13 cellular contexts compared by ENCODE assay signal in genomic region chr10:6346621-6347020, GRCh38.
DNase-seq lines count a peak whose midpoint lies in the region; ATAC-seq and TF ChIP-seq lines count a peak whose summit lies in the region.
"Had no signal": no experiment of that assay in that cellular context is flagged by ENCODE, and none has a peak within 500 bp of the region (broad histone marks: within the 10 kb centered on the region; RNA-seq: fewer than 3 reads in every experiment).

No MANE protein-coding gene starts in this region.

- H2AFZ ChIP-seq in KMS-11 (ENCODE audit: low read depth): peak overlapping the region; percentile 70; the same call in 1 of the 2 replicates

- no peak for DNase-seq in activated CD8-positive, alpha-beta memory T cell treated with anti-CD3 and anti-CD28 coated beads, Interleukin-2, amount 10 ng/mL, durations not matched to agents 7 days and 5 days
- DNase-seq in activated CD8-positive, alpha-beta memory T cell treated with anti-CD3 and anti-CD28 coated beads for 24 hours: no peak
- no peak for DNase-seq in activated T-helper 2 cell treated with anti-CD3 and anti-CD28 coated beads, Interferon-gamma antibody, Interleukin-2, Interleukin-4, amounts not matched to agents 10 μg/mL and 5 μg/mL and 100 μg/mL, durations not matched to agents 14 hours and 24 hours and 36 hours (ENCODE audit: low spot score)
- no peak for DNase-seq in natural killer cell treated with Interleukin-12 subunit alpha and Interleukin-12 subunit beta and Interleukin-15 and Interleukin-18, amount 100 ng/mL, for 72 hours (ENCODE audit: low spot score)
- DNase-seq in DMS114 treated with DMSO at 0.1 percent for 48 hours (lab: John Stamatoyannopoulos, UW; ENCODE audit: unreplicated experiment) (no peak), OCI-M2 (lab: John Stamatoyannopoulos, UW; ENCODE audit: unreplicated experiment) (no peak), NCI-H526 (lab: John Stamatoyannopoulos, UW) (no peak)
- DNase-seq: activated effector memory CD4-positive, alpha-beta T cell treated with Interleukin-2 at 50 U/mL for 16 hours; NCI-H2081 treated with DMSO at 0.1 percent for 48 hours; NCI-H748 treated with DMSO at 0.1 percent for 48 hours had no signal

- no peak overlapping the region for H3K9ac ChIP-seq in KMS-11

- peaks cover 14% of the 10 kb centered on the region for H3K36me3 Mint-ChIP-seq in activated CD8-positive, alpha-beta memory T cell treated with anti-CD3 and anti-CD28 coated beads, Interleukin-2, amount 10 ng/mL, durations not matched to agents 7 days and 5 days
- H3K36me3 Mint-ChIP-seq in activated T-helper 2 cell treated with anti-CD3 and anti-CD28 coated beads, Interferon-gamma antibody, Interleukin-2, Interleukin-4, amounts not matched to agents 10 μg/mL and 5 μg/mL and 100 μg/mL, durations not matched to agents 14 hours and 24 hours and 36 hours (ENCODE audit: low read depth): peaks cover 33% of the 10 kb centered on the region
- peaks cover 8% of the 10 kb centered on the region for H3K36me3 Mint-ChIP-seq in natural killer cell treated with Interleukin-12 subunit alpha and Interleukin-12 subunit beta and Interleukin-15 and Interleukin-18, amount 100 ng/mL, for 72 hours

- H3K27me3 Mint-ChIP-seq in activated CD8-positive, alpha-beta memory T cell treated with anti-CD3 and anti-CD28 coated beads, Interleukin-2, amount 10 ng/mL, durations not matched to agents 7 days and 5 days: no peaks in the 10 kb centered on the region
- H3K27me3 Mint-ChIP-seq in activated T-helper 2 cell treated with anti-CD3 and anti-CD28 coated beads, Interferon-gamma antibody, Interleukin-2, Interleukin-4, amounts not matched to agents 10 μg/mL and 5 μg/mL and 100 μg/mL, durations not matched to agents 14 hours and 24 hours and 36 hours (ENCODE audit: low read depth): no peaks in the 10 kb centered on the region
- no peaks in the 10 kb centered on the region for H3K27me3 Mint-ChIP-seq in natural killer cell treated with Interleukin-12 subunit alpha and Interleukin-12 subunit beta and Interleukin-15 and Interleukin-18, amount 100 ng/mL, for 72 hours

- H3K9me3 Mint-ChIP-seq in activated CD8-positive, alpha-beta memory T cell treated with anti-CD3 and anti-CD28 coated beads, Interleukin-2, amount 10 ng/mL, durations not matched to agents 7 days and 5 days (ENCODE audit: low read depth): peaks cover 3% of the 10 kb centered on the region
- peaks cover 16% of the 10 kb centered on the region for H3K9me3 Mint-ChIP-seq in activated T-helper 2 cell treated with anti-CD3 and anti-CD28 coated beads, Interferon-gamma antibody, Interleukin-2, Interleukin-4, amounts not matched to agents 10 μg/mL and 5 μg/mL and 100 μg/mL, durations not matched to agents 14 hours and 24 hours and 36 hours
- peaks cover 10% of the 10 kb centered on the region for H3K9me3 Mint-ChIP-seq in natural killer cell treated with Interleukin-12 subunit alpha and Interleukin-12 subunit beta and Interleukin-15 and Interleukin-18, amount 100 ng/mL, for 72 hours

- H3K27ac Mint-ChIP-seq in activated CD8-positive, alpha-beta memory T cell treated with anti-CD3 and anti-CD28 coated beads, Interleukin-2, amount 10 ng/mL, durations not matched to agents 7 days and 5 days: peak overlapping the region; percentile 93
- H3K27ac Mint-ChIP-seq in activated T-helper 2 cell treated with anti-CD3 and anti-CD28 coated beads, Interferon-gamma antibody, Interleukin-2, Interleukin-4, amounts not matched to agents 10 μg/mL and 5 μg/mL and 100 μg/mL, durations not matched to agents 14 hours and 24 hours and 36 hours: peak overlapping the region; percentile 44
- H3K27ac Mint-ChIP-seq in natural killer cell treated with Interleukin-12 subunit alpha and Interleukin-12 subunit beta and Interleukin-15 and Interleukin-18, amount 100 ng/mL, for 72 hours: peak overlapping the region; percentile 95 to 99

- no peaks in the 10 kb centered on the region for H3K36me3 ChIP-seq in KMS-11 (ENCODE audit: insufficient read depth)
- H3K36me3 ChIP-seq: breast epithelium, thyroid gland had no signal

- CTCF ChIA-PET in activated CD8-positive, alpha-beta memory T cell treated with anti-CD3 and anti-CD28 coated beads, Interleukin-2, amount 10 ng/mL, durations not matched to agents 7 days and 5 days (lab: Charles Lee): interaction anchor here (0.7 to 1.7 kb wide), 3 partner anchors 55 to 139 kb away, joined by 3 to 5 read pairs (median 3); no protein-coding TSS in a partner anchor

- peaks cover 39% of the 10 kb centered on the region for H3K4me1 Mint-ChIP-seq in activated CD8-positive, alpha-beta memory T cell treated with anti-CD3 and anti-CD28 coated beads, Interleukin-2, amount 10 ng/mL, durations not matched to agents 7 days and 5 days
- H3K4me1 Mint-ChIP-seq in activated T-helper 2 cell treated with anti-CD3 and anti-CD28 coated beads, Interferon-gamma antibody, Interleukin-2, Interleukin-4, amounts not matched to agents 10 μg/mL and 5 μg/mL and 100 μg/mL, durations not matched to agents 14 hours and 24 hours and 36 hours (ENCODE audit: low read depth): peaks cover 53% of the 10 kb centered on the region
- peaks cover 59 to 65% of the 10 kb centered on the region in 2 donors for H3K4me1 Mint-ChIP-seq in natural killer cell treated with Interleukin-12 subunit alpha and Interleukin-12 subunit beta and Interleukin-15 and Interleukin-18, amount 100 ng/mL, for 72 hours (ENCODE audit: low read depth in 2 of 2)

- H3K4me2 ChIP-seq in KMS-11: peak overlapping the region; percentile 94

- no peak overlapping the region for H3K4me3 ChIP-seq in KMS-11 (IDR thresholded peaks at IDR 0.05; ENCODE audit: insufficient read depth, low read depth, low read length)
- H3K4me3 ChIP-seq: breast epithelium, thyroid gland had no signal

- no peaks in the 10 kb centered on the region for H3K79me2 ChIP-seq in KMS-11 (ENCODE audit: insufficient read depth, low read depth)

- peaks cover 49% of the 10 kb centered on the region for H3K4me1 ChIP-seq in KMS-11 (ENCODE audit: low read depth, poor library complexity, severe bottlenecking)
- H3K4me1 ChIP-seq: breast epithelium had no signal

- intact Hi-C loops in activated T-helper 2 cell treated with anti-CD3 and anti-CD28 coated beads, Interferon-gamma antibody, Interleukin-2, Interleukin-4, amounts not matched to agents 10 μg/mL and 5 μg/mL and 100 μg/mL, durations not matched to agents 14 hours and 24 hours and 36 hours (cut with micrococcal nuclease): loop anchor here (2.0 kb wide), 1 partner anchor 56 kb away; no protein-coding TSS in a partner anchor

- H3K27ac ChIP-seq in KMS-11: peak overlapping the region; percentile 96
- H3K27ac ChIP-seq: breast epithelium had no signal

- no peak for ATAC-seq in activated CD8-positive, alpha-beta memory T cell treated with anti-CD3 and anti-CD28 coated beads, Interleukin-2, amount 10 ng/mL, durations not matched to agents 7 days and 5 days
- ATAC-seq in natural killer cell treated with Interleukin-12 subunit alpha and Interleukin-12 subunit beta and Interleukin-15 and Interleukin-18, amount 100 ng/mL, for 72 hours: no peak

- H3K4me3 Mint-ChIP-seq in activated CD8-positive, alpha-beta memory T cell treated with anti-CD3 and anti-CD28 coated beads, Interleukin-2, amount 10 ng/mL, durations not matched to agents 7 days and 5 days: no peak overlapping the region
- no peak overlapping the region for H3K4me3 Mint-ChIP-seq in activated T-helper 2 cell treated with anti-CD3 and anti-CD28 coated beads, Interferon-gamma antibody, Interleukin-2, Interleukin-4, amounts not matched to agents 10 μg/mL and 5 μg/mL and 100 μg/mL, durations not matched to agents 14 hours and 24 hours and 36 hours (ENCODE audit: low read depth)
- peak overlapping the region; percentile 55 for H3K4me3 Mint-ChIP-seq in natural killer cell treated with Interleukin-12 subunit alpha and Interleukin-12 subunit beta and Interleukin-15 and Interleukin-18, amount 100 ng/mL, for 72 hours

- H4K20me1 ChIP-seq in KMS-11 (ENCODE audit: insufficient read depth): no peaks in the 10 kb centered on the region

- no peak for TF ChIP-seq CTCF in KMS-11 (conservative IDR thresholded peaks at IDR 0.05; ENCODE audit: low read depth, low read length)

- H3K27me3 ChIP-seq in KMS-11 (ENCODE audit: insufficient read depth, low read depth): no peaks in the 10 kb centered on the region
- H3K27me3 ChIP-seq: breast epithelium, thyroid gland had no signal

Comparison
In these comparisons a context has a peak if more than half of its experiments do, and no peak if none do; other contexts are left out.
1. H3K27ac Mint-ChIP-seq: peak in every context shown above with its lines; median percentile 97 in natural killer cell treated with Interleukin-12 subunit alpha and Interleukin-12 subunit beta and Interleukin-15 and Interleukin-18, amount 100 ng/mL, for 72 hours; 93 in activated CD8-positive, alpha-beta memory T cell treated with anti-CD3 and anti-CD28 coated beads, Interleukin-2, amount 10 ng/mL, durations not matched to agents 7 days and 5 days; 44 in activated T-helper 2 cell treated with anti-CD3 and anti-CD28 coated beads, Interferon-gamma antibody, Interleukin-2, Interleukin-4, amounts not matched to agents 10 μg/mL and 5 μg/mL and 100 μg/mL, durations not matched to agents 14 hours and 24 hours and 36 hours.